8 cellular contexts compared by ENCODE assay signal in the genomic region with DNA sequence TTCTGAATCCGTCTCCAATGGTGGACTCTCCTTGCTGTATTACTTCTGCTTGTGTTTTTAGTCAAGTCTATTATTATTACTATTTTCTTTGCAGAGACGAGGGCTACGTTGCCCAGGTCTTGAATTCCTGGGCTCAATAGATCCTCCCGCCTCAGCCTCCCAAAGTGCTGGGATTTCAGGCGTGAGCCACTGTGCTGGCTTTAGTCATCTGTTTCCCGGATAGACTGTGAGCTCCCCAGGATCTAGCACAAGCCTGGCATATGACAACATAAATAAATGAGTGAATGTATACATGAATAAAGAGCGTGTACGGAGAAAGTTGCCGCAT. TPM values are rescaled to one million over a fixed set of nuclear protein-coding genes. Genes with fewer than 3 reads are reported as not detected.
DNase-seq lines count a peak whose midpoint lies in the region.

No MANE protein-coding gene starts in this region.

- peaks cover 38% of the 10 kb centered on the region for H3K4me1 Mint-ChIP-seq in activated naive CD4-positive, alpha-beta T cell treated with anti-CD3 and anti-CD28 coated beads, Interleukin-2, amount 50 U/mL, for 24 hours
- peaks cover 33% of the 10 kb centered on the region for H3K4me1 Mint-ChIP-seq in activated CD4-positive, alpha-beta memory T cell treated with anti-CD3 and anti-CD28 coated beads for 36 hours (ENCODE audit: low read depth)

- POLR2A ChIA-PET in activated CD4-positive, alpha-beta memory T cell treated with anti-CD3 and anti-CD28 coated beads for 36 hours (lab: Charles Lee) = interaction anchor here (0.8 to 2.7 kb wide), 10 partner anchors 19 to 386 kb away, joined by 3 to 27 read pairs (median 3); partner anchors contain the start of genes C5orf24, CAMLG, PCBD2 and SEC24A

- peaks cover 2% of the 10 kb centered on the region for H3K36me3 Mint-ChIP-seq in activated naive CD4-positive, alpha-beta T cell treated with anti-CD3 and anti-CD28 coated beads, Interleukin-2, amount 50 U/mL, for 24 hours
- H3K36me3 Mint-ChIP-seq in activated CD4-positive, alpha-beta memory T cell treated with anti-CD3 and anti-CD28 coated beads for 36 hours = no peaks in the 10 kb centered on the region

- H3K4me1 ChIP-seq in iPS-18a (ENCODE audit: control insufficient read depth, low read depth, low read length) = peaks cover 12% of the 10 kb centered on the region
- H3K4me1 ChIP-seq in subcutaneous abdominal adipose tissue (ENCODE audit: control insufficient read depth in 5 of 5, insufficient read depth in 5 of 5, low read length in 5 of 5) = peaks cover 0 to 24% (median 21%) of the 10 kb centered on the region in 5 donors

- H3K27ac ChIP-seq in iPS-18a (ENCODE audit: low read length) (no peak overlapping the region), subcutaneous abdominal adipose tissue (ENCODE audit: low read depth, low read length) (peak overlapping the region; percentile 80)

- intact Hi-C loops in activated CD4-positive, alpha-beta memory T cell treated with anti-CD3 and anti-CD28 coated beads for 36 hours (cut with micrococcal nuclease) = loop anchor here (1.0 kb wide), 5 partner anchors 20 to 581 kb away; partner anchors contain the start of genes C5orf24, CAMLG, PCBD2 and TXNDC15

- CTCF ChIA-PET in activated CD4-positive, alpha-beta memory T cell treated with anti-CD3 and anti-CD28 coated beads for 36 hours (lab: Charles Lee) = interaction anchor here (0.9 to 3.5 kb wide), 10 partner anchors 17 to 171 kb away, joined by 3 to 36 read pairs (median 4); partner anchors contain the start of genes C5orf24, CAMLG and PCBD2

- DNase-seq in activated naive CD4-positive, alpha-beta T cell treated with anti-CD3 and anti-CD28 coated beads, Interleukin-2, amount 50 U/mL, for 16 hours = no peak
- no peak for DNase-seq in activated CD4-positive, alpha-beta memory T cell treated with anti-CD3 and anti-CD28 coated beads for 36 hours
- no peak for DNase-seq in effector CD8-positive, alpha-beta T cell (lab: John Stamatoyannopoulos, UW)
- DNase-seq in retina = no peak
- DNase-seq in COR-L47 (lab: John Stamatoyannopoulos, UW) = no peak

- H3K9ac ChIP-seq in iPS-18a (ENCODE audit: low read length) = peak overlapping the region; percentile 91
- H3K9ac ChIP-seq in subcutaneous abdominal adipose tissue (ENCODE audit: low read length in 5 of 5) = peak overlapping the region in 2 of 5 donors; percentile 25 to 41

- peak overlapping the region; percentile 100 for H3K4me3 Mint-ChIP-seq in activated naive CD4-positive, alpha-beta T cell treated with anti-CD3 and anti-CD28 coated beads, Interleukin-2, amount 50 U/mL, for 24 hours
- H3K4me3 Mint-ChIP-seq in activated CD4-positive, alpha-beta memory T cell treated with anti-CD3 and anti-CD28 coated beads for 36 hours = peak overlapping the region; percentile 100

- H3K9me3 Mint-ChIP-seq in activated naive CD4-positive, alpha-beta T cell treated with anti-CD3 and anti-CD28 coated beads, Interleukin-2, amount 50 U/mL, for 24 hours = no peaks in the 10 kb centered on the region
- no peaks in the 10 kb centered on the region for H3K9me3 Mint-ChIP-seq in activated CD4-positive, alpha-beta memory T cell treated with anti-CD3 and anti-CD28 coated beads for 36 hours

- no peaks in the 10 kb centered on the region for H3K27me3 Mint-ChIP-seq in activated naive CD4-positive, alpha-beta T cell treated with anti-CD3 and anti-CD28 coated beads, Interleukin-2, amount 50 U/mL, for 24 hours
- H3K27me3 Mint-ChIP-seq in activated CD4-positive, alpha-beta memory T cell treated with anti-CD3 and anti-CD28 coated beads for 36 hours = no peaks in the 10 kb centered on the region

- H3K4me3 ChIP-seq in iPS-18a (ENCODE audit: low read length) (peak overlapping the region; percentile 91), subcutaneous abdominal adipose tissue (ENCODE audit: low read depth in 1 of 5, low read length in 5 of 5) (peak overlapping the region; percentile 72 to 99 (median 97))

- H3K36me3 ChIP-seq in iPS-18a (ENCODE audit: control insufficient read depth, low read depth, low read length) (no peaks in the 10 kb centered on the region), subcutaneous abdominal adipose tissue (ENCODE audit: control insufficient read depth in 5 of 5, insufficient read depth in 5 of 5, low read length in 5 of 5) (peaks cover 0 to 3% (median 0%) of the 10 kb centered on the region in 5 donors)

- peak overlapping the region; percentile 99 for H3K27ac Mint-ChIP-seq in activated naive CD4-positive, alpha-beta T cell treated with anti-CD3 and anti-CD28 coated beads, Interleukin-2, amount 50 U/mL, for 24 hours
- H3K27ac Mint-ChIP-seq in activated CD4-positive, alpha-beta memory T cell treated with anti-CD3 and anti-CD28 coated beads for 36 hours = peak overlapping the region; percentile 87

- peaks cover 10% of the 10 kb centered on the region for H3K27me3 ChIP-seq in iPS-18a (ENCODE audit: control insufficient read depth, insufficient read depth, low read length)
- H3K27me3 ChIP-seq in subcutaneous abdominal adipose tissue (ENCODE audit: control insufficient read depth in 5 of 5, insufficient read depth in 4 of 5, low read length in 5 of 5) = no peaks in the 10 kb centered on the region

- H3K9me3 ChIP-seq in iPS-18a (ENCODE audit: control insufficient read depth, low read depth, low read length) = no peaks in the 10 kb centered on the region
- H3K9me3 ChIP-seq in subcutaneous abdominal adipose tissue (ENCODE audit: control insufficient read depth in 5 of 5, low read length in 5 of 5) = no peaks in the 10 kb centered on the region

RNA-seq across cellular contexts. Expression of gene DDX46, which starts 0.4 kb away (rescaled TPM):
- total RNA-seq in activated CD4-positive, alpha-beta memory T cell treated with anti-CD3 and anti-CD28 coated beads for 36 hours = 10 to 100 TPM; 67.4 to 68.0 TPM

RNA-seq across cellular contexts. Expression of gene CAMLG, which starts 19.8 kb away (rescaled TPM):
- total RNA-seq in activated CD4-positive, alpha-beta memory T cell treated with anti-CD3 and anti-CD28 coated beads for 36 hours = 10 to 100 TPM; 40.3 to 41.2 TPM
